21 cellular contexts compared by ENCODE assay signal in the genomic region with DNA sequence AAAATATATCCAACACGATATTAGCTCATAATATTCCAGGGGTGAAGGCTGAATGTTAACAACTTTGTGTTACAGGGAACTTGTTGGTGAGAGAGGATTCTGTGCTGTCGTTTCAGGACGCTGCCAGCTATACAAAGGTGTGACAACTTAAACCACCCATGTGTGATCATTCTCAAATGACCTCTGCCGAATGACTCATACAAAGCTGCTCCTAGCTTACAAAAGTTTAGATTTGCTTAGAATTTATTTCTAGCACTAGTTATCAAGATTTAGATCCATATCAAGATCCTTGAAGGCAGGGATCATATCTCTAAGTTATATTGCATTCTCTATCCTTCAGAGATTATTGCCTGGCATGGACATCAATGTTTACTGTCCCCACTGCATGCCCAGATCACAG.
A peak's percentile ranks its signal among the peaks of the same experiment; 100 is the strongest.
DNase-seq lines count a peak whose midpoint lies in the region; ATAC-seq and TF ChIP-seq lines count a peak whose summit lies in the region.
"Had no signal": no experiment of that assay in that cellular context is flagged by ENCODE, and none has a peak within 500 bp of the region (broad histone marks: within the 10 kb centered on the region; RNA-seq: fewer than 3 reads in every experiment).

No MANE protein-coding gene starts in this region.

- H3K36me3 Mint-ChIP-seq in activated naive CD4-positive, alpha-beta T cell treated with anti-CD3 and anti-CD28 coated beads, Interleukin-2, amount 50 U/mL, for 72 hours = no peaks in the 10 kb centered on the region
- H3K36me3 Mint-ChIP-seq: memory B cell; naive thymus-derived CD4-positive, alpha-beta T cell; stimulated activated effector memory CD8-positive, alpha-beta T cell treated with anti-CD3 and anti-CD28 coated beads, Interleukin-12 subunit alpha, Interleukin-12 subunit beta, amount 100 ng/mL, for 72 hours had no signal

- no peaks in the 10 kb centered on the region for H3K9me3 Mint-ChIP-seq in activated naive CD4-positive, alpha-beta T cell treated with anti-CD3 and anti-CD28 coated beads, Interleukin-2, amount 50 U/mL, for 72 hours
- H3K9me3 Mint-ChIP-seq: dendritic cell treated with granulocyte-macrophage colony-stimulating factor and Interleukin-4, amounts not matched to agents 40 ng/mL and 50 ng/mL, for 4 days; HFFc6; memory B cell; naive thymus-derived CD4-positive, alpha-beta T cell; stimulated activated effector memory CD8-positive, alpha-beta T cell treated with anti-CD3 and anti-CD28 coated beads, Interleukin-12 subunit alpha, Interleukin-12 subunit beta, amount 100 ng/mL, for 72 hours; T-helper 1 cell treated with Interleukin-12 subunit alpha and Interleukin-12 subunit beta and Interleukin-4 antibody, amounts not matched to agents 30 μg/mL and 1 μg/mL, for 36 hours had no signal

- no peak for TF ChIP-seq CTCF in coronary artery (IDR thresholded peaks at IDR 0.05)

- no peak for ATAC-seq in HG03439 (IDR thresholded peaks at IDR 0.05; ENCODE audit: unreplicated experiment)
- no peak for ATAC-seq in activated naive CD4-positive, alpha-beta T cell treated with anti-CD3 and anti-CD28 coated beads, Interleukin-2, amount 50 U/mL, for 72 hours
- ATAC-seq: naive thymus-derived CD4-positive, alpha-beta T cell; stimulated activated effector memory CD8-positive, alpha-beta T cell treated with anti-CD3 and anti-CD28 coated beads, Interleukin-12 subunit alpha, Interleukin-12 subunit beta, amount 100 ng/mL, for 72 hours had no signal

- H3K4me3 ChIP-seq in coronary artery = no peak overlapping the region
- H3K4me3 ChIP-seq: sigmoid colon, thyroid gland had no signal

- DNase-seq in LoVo (ENCODE audit: low spot score) = peak; percentile 24
- peak; percentile 60 for DNase-seq in kidney tubule cell (ENCODE audit: low spot score)
- no peak for DNase-seq in substantia nigra (lab: John Stamatoyannopoulos, UW)
- DNase-seq in activated naive CD4-positive, alpha-beta T cell treated with anti-CD3 and anti-CD28 coated beads, Interleukin-2, amount 50 U/mL, for 72 hours (ENCODE audit: low spot score in 2 of 2) = no peak
- DNase-seq in coronary artery (ENCODE audit: low spot score) = no peak
- DNase-seq: activated CD4-positive, alpha-beta T cell treated with anti-CD3 and anti-CD28 coated beads, Interleukin-2, amount 50 U/mL, for 1 hour; activated effector memory CD4-positive, alpha-beta T cell treated with Interleukin-2 at 50 U/mL for 16 hours; foreskin fibroblast; HFFc6; hippocampal formation; naive thymus-derived CD4-positive, alpha-beta T cell; NCI-H1417 treated with DMSO at 0.1 percent for 48 hours; NCI-H524 treated with DMSO at 0.1 percent for 48 hours; sigmoid colon; thyroid gland had no signal

- no peak overlapping the region for H3K27ac Mint-ChIP-seq in activated naive CD4-positive, alpha-beta T cell treated with anti-CD3 and anti-CD28 coated beads, Interleukin-2, amount 50 U/mL, for 72 hours
- H3K27ac Mint-ChIP-seq: dendritic cell treated with granulocyte-macrophage colony-stimulating factor and Interleukin-4, amounts not matched to agents 40 ng/mL and 50 ng/mL, for 4 days; HFFc6; memory B cell; naive thymus-derived CD4-positive, alpha-beta T cell; stimulated activated effector memory CD8-positive, alpha-beta T cell treated with anti-CD3 and anti-CD28 coated beads, Interleukin-12 subunit alpha, Interleukin-12 subunit beta, amount 100 ng/mL, for 72 hours; T-helper 1 cell treated with Interleukin-12 subunit alpha and Interleukin-12 subunit beta and Interleukin-4 antibody, amounts not matched to agents 30 μg/mL and 1 μg/mL, for 36 hours had no signal

- H3K27ac ChIP-seq in angular gyrus (ENCODE audit: low read depth, low read length) = peak overlapping the region; percentile 37
- peak overlapping the region; percentile 56 for H3K27ac ChIP-seq in substantia nigra (ENCODE audit: low read depth, low read length, poor library complexity, severe bottlenecking)
- H3K27ac ChIP-seq in coronary artery = no peak overlapping the region
- H3K27ac ChIP-seq: sigmoid colon, thyroid gland had no signal

Comparison
In these comparisons a context has a peak if more than half of its experiments do, and no peak if none do; other contexts are left out.
1. DNase-seq: peak in LoVo (single experiment) and kidney tubule cell (single experiment); none in substantia nigra (0 of 49), activated naive CD4-positive, alpha-beta T cell treated with anti-CD3 and anti-CD28 coated beads, Interleukin-2, amount 50 U/mL, for 72 hours (0 of 2) and coronary artery (single experiment).
2. H3K27ac ChIP-seq: peak in angular gyrus (single experiment) and substantia nigra (single experiment); none in coronary artery (0 of 2).